Comparison of ENCODE assay signal across 22 cellular contexts in the genomic region with DNA sequence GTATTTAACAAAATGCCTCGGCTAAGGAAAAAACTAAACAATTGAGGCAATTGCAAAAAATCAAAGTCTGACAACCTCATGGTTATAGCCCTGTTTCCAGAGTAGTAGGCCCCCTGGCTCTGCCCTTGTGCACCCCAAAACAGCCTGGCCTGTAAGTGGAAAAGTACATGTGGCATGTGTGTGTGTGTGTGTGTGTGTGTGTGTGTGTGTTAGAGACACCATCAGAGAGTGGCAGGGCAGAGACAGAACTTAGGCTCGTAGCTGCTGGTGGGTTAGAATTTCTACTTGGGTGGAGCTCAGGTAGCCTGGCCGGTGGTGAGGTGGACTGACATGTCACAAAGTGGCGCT. TPM values are rescaled to one million over a fixed set of nuclear protein-coding genes. Genes with fewer than 3 reads are reported as not detected.
"Had no signal": no experiment of that assay in that cellular context is flagged by ENCODE, and none has a peak within 500 bp of the region (broad histone marks: within the 10 kb centered on the region; RNA-seq: fewer than 3 reads in every experiment).

No MANE protein-coding gene starts in this region.

- H3K27me3 ChIP-seq: spleen, upper lobe of right lung had no signal

- H3K27ac ChIP-seq: lower lobe of right lung, neural progenitor cell, spleen, upper lobe of right lung had no signal

- H3K4me3 ChIP-seq: lower lobe of right lung, mucosa of descending colon, neural progenitor cell, spleen, thoracic aorta, upper lobe of right lung had no signal

- H3K9me3 Mint-ChIP-seq: activated CD4-positive, alpha-beta memory T cell treated with anti-CD3 and anti-CD28 coated beads for 36 hours; activated naive CD4-positive, alpha-beta T cell treated with anti-CD3 and anti-CD28 coated beads for 36 hours; neural progenitor cell; T-helper 1 cell treated with Interleukin-12 subunit alpha and Interleukin-12 subunit beta and Interleukin-4 antibody, amounts not matched to agents 30 μg/mL and 1 μg/mL, for 36 hours had no signal

- H3K36me3 Mint-ChIP-seq: activated CD4-positive, alpha-beta memory T cell treated with anti-CD3 and anti-CD28 coated beads for 36 hours; neural progenitor cell had no signal

- H3K4me3 Mint-ChIP-seq: activated CD4-positive, alpha-beta memory T cell treated with anti-CD3 and anti-CD28 coated beads for 36 hours; activated naive CD4-positive, alpha-beta T cell treated with anti-CD3 and anti-CD28 coated beads for 36 hours; neural progenitor cell; T-helper 1 cell treated with Interleukin-12 subunit alpha and Interleukin-12 subunit beta and Interleukin-4 antibody, amounts not matched to agents 30 μg/mL and 1 μg/mL, for 36 hours had no signal

- H3K36me3 ChIP-seq: lower lobe of right lung, neural progenitor cell, spleen, thoracic aorta, upper lobe of right lung had no signal

- H3K9me3 ChIP-seq: lower lobe of right lung, mucosa of descending colon, spleen, thoracic aorta, upper lobe of right lung had no signal

- DNase-seq: activated CD4-positive, alpha-beta memory T cell treated with anti-CD3 and anti-CD28 coated beads for 36 hours; activated CD4-positive, alpha-beta T cell treated with anti-CD3 and anti-CD28 coated beads for 4 hours; activated CD4-positive, CD25-positive, alpha-beta regulatory T cell; activated naive CD4-positive, alpha-beta T cell treated with anti-CD3 and anti-CD28 coated beads for 36 hours; activated T-cell treated with anti-CD3 and anti-CD28 coated beads, Interleukin-2, amount 50 U/mL, for 48 hours; amygdala; cerebellar nuclear complex; lower lobe of right lung; posterior cingulate gyrus; spleen; stimulated activated CD4-positive, alpha-beta T cell treated with anti-CD3 and anti-CD28 coated beads, Interleukin-4, amount 100 ng/mL, for 24 hours; stimulated activated naive CD4-positive, alpha-beta T cell treated with Interleukin-2 at 50 U/mL for 16 hours; T1000; upper lobe of right lung had no signal

- H3K4me1 ChIP-seq: lower lobe of right lung, neural progenitor cell, spleen, upper lobe of right lung had no signal

- H3K27ac Mint-ChIP-seq: activated CD4-positive, alpha-beta memory T cell treated with anti-CD3 and anti-CD28 coated beads for 36 hours; activated naive CD4-positive, alpha-beta T cell treated with anti-CD3 and anti-CD28 coated beads for 36 hours; neural progenitor cell; T-helper 1 cell treated with Interleukin-12 subunit alpha and Interleukin-12 subunit beta and Interleukin-4 antibody, amounts not matched to agents 30 μg/mL and 1 μg/mL, for 36 hours had no signal

RNA-seq across cellular contexts. Expression of a gene that starts 14.1 kb away (rescaled TPM):
- total RNA-seq: activated CD4-positive, alpha-beta memory T cell treated with anti-CD3 and anti-CD28 coated beads for 36 hours; activated naive CD4-positive, alpha-beta T cell treated with anti-CD3 and anti-CD28 coated beads for 36 hours; bronchial epithelial cell; epithelial cell of proximal tubule; fibroblast of villous mesenchyme; lower lobe of right lung; mucosa of descending colon; omental fat pad; thoracic aorta; upper lobe of right lung had no signal

RNA-seq across cellular contexts. Expression of a gene that starts 41.4 kb away (rescaled TPM):
- total RNA-seq: activated CD4-positive, alpha-beta memory T cell treated with anti-CD3 and anti-CD28 coated beads for 36 hours; activated naive CD4-positive, alpha-beta T cell treated with anti-CD3 and anti-CD28 coated beads for 36 hours; bronchial epithelial cell; epithelial cell of proximal tubule; fibroblast of villous mesenchyme; lower lobe of right lung; mucosa of descending colon; omental fat pad; spleen; thoracic aorta; upper lobe of right lung had no signal

RNA-seq across cellular contexts. Expression of a gene that starts 54.6 kb away (rescaled TPM):
- total RNA-seq: epithelial cell of proximal tubule had no signal
